Comparison of ENCODE assay signal across 8 cellular contexts in genomic region chr11:9461068-9461759, GRCh38. TPM values are rescaled to one million over a fixed set of nuclear protein-coding genes. Genes with fewer than 3 reads are reported as not detected.
DNase-seq lines count a peak whose midpoint lies in the region; TF ChIP-seq lines count a peak whose summit lies in the region.

No MANE protein-coding gene starts in this region.

- no peaks in the 10 kb centered on the region for H3K36me3 ChIP-seq in adipocyte (ENCODE audit: control insufficient read depth, insufficient read depth, low read length, severe bottlenecking)
- H3K36me3 ChIP-seq in cardiac muscle cell, result no peaks in the 10 kb centered on the region
- peaks cover 0 to 3% of the 10 kb centered on the region in 2 experiments for H3K36me3 ChIP-seq in trophoblast cell (ENCODE audit: control insufficient read depth in 1 of 2, insufficient read depth in 2 of 2, low read length in 2 of 2)
- no peaks in the 10 kb centered on the region for H3K36me3 ChIP-seq in transverse colon

- H4K8ac ChIP-seq in trophoblast cell (ENCODE audit: low read depth, low read length), result peak overlapping the region; percentile 78

- peaks cover 20% of the 10 kb centered on the region for H3K79me1 ChIP-seq in trophoblast cell (ENCODE audit: low read length)

- in situ Hi-C loops in transverse colon (cut with MboI; ENCODE audit: low pct_ligation_motif_present in 1 of 4, low pct_unique_long_range_greater_than_20kb in 1 of 4, low sequenced_read_pairs in 3 of 4), result no loop called here

- TF ChIP-seq POLR2A in GM10847 (IDR thresholded peaks at IDR 0.05; ENCODE audit: extremely low read depth, insufficient read length) (peak; percentile 97), NB4 (IDR thresholded peaks at IDR 0.05; ENCODE audit: extremely low read depth, insufficient read length) (peak; percentile 97), transverse colon (IDR thresholded peaks at IDR 0.05) (peak; percentile 93)

- peak overlapping the region; percentile 95 for H3K18ac ChIP-seq in trophoblast cell (ENCODE audit: low read length)

- peak overlapping the region; percentile 100 for H3K9ac ChIP-seq in adipocyte (ENCODE audit: low read length)
- peak overlapping the region; percentile 97 for H3K9ac ChIP-seq in trophoblast cell (ENCODE audit: low read length)

- H3K4me1 Mint-ChIP-seq in HFFc6 (ENCODE audit: low read depth), result peaks cover 30% of the 10 kb centered on the region

- peaks cover 10% of the 10 kb centered on the region for H3K9me3 Mint-ChIP-seq in HFFc6

- H3K4ac ChIP-seq in trophoblast cell (ENCODE audit: low read depth, low read length), result peak overlapping the region; percentile 70

- H2AK5ac ChIP-seq in trophoblast cell (ENCODE audit: low read length), result peak overlapping the region; percentile 92

- no peak overlapping the region for H2BK12ac ChIP-seq in trophoblast cell (ENCODE audit: low read length)

- H2AFZ ChIP-seq in trophoblast cell (ENCODE audit: insufficient read depth, low read length, poor library complexity), result peak overlapping the region; percentile 18

- intact Hi-C loops in transverse colon (cut with DNase I; ENCODE audit: low total_unique reads), result loop anchor here (5.0 kb wide), 1 partner anchor 151 kb away; no protein-coding TSS in a partner anchor

- no peak for TF ChIP-seq CTCF in HFFc6 (IDR thresholded peaks at IDR 0.05)
- TF ChIP-seq CTCF in NB4 (IDR thresholded peaks at IDR 0.05; ENCODE audit: low read depth, low read length), result no peak
- TF ChIP-seq CTCF in cardiac muscle cell (IDR thresholded peaks at IDR 0.05; ENCODE audit: low read depth, low read length), result no peak
- TF ChIP-seq CTCF in transverse colon (IDR thresholded peaks at IDR 0.05), result peak in 2 of 5 experiments; percentile 3 to 6

- peak overlapping the region; percentile 60 for H4K12ac ChIP-seq in trophoblast cell (ENCODE audit: low read depth, low read length)

- DNase-seq in HFFc6 (no peak), NB4 (ENCODE audit: low read depth) (peak; percentile 95), SKM-1 treated with dmso at 0.1 percent for 144 hours (lab: John Stamatoyannopoulos, UW; ENCODE audit: unreplicated experiment) (peak; percentile 87), adipocyte (ENCODE audit: low read depth) (peak; percentile 93), cardiac muscle cell (ENCODE audit: low read depth in 1 of 2, low spot score in 1 of 2) (peak; percentile 90 to 96), trophoblast cell (peak; percentile 62 to 83), transverse colon (peak; percentile 86)

- H3K27ac ChIP-seq in cardiac muscle cell (peak overlapping the region; percentile 99), trophoblast cell (ENCODE audit: low read depth, low read length) (peak overlapping the region; percentile 96), transverse colon (peak overlapping the region; percentile 96 to 100 (median 99))

- no CpG with 5 or more reads among the region's 57 CpGs for WGBS in trophoblast cell (ENCODE audit: extremely low coverage, insufficient coverage, insufficient read length)
- 0% methylated on average over 1 to 41 of the region's 57 CpGs for WGBS in transverse colon (ENCODE audit: low coverage in 1 of 2), 2 donors

- H3K36me3 Mint-ChIP-seq in HFFc6 (ENCODE audit: low read depth), result peaks cover 20% of the 10 kb centered on the region

- peaks cover 12% of the 10 kb centered on the region for H3K79me2 ChIP-seq in trophoblast cell (ENCODE audit: control insufficient read depth, insufficient read depth, low read length, poor library complexity)

- no peak for TF ChIP-seq EP300 in transverse colon (IDR thresholded peaks at IDR 0.05; ENCODE audit: low read depth)

- H2BK120ac ChIP-seq in trophoblast cell (ENCODE audit: insufficient read depth, low read length, poor library complexity), result peak overlapping the region; percentile 70

- no peaks in the 10 kb centered on the region for H3K9me3 ChIP-seq in adipocyte (ENCODE audit: control insufficient read depth, low read length)
- no peaks in the 10 kb centered on the region for H3K9me3 ChIP-seq in cardiac muscle cell (ENCODE audit: low read depth)
- H3K9me3 ChIP-seq in trophoblast cell (ENCODE audit: insufficient read depth, low read depth, low read length), result no peaks in the 10 kb centered on the region
- no peaks in the 10 kb centered on the region for H3K9me3 ChIP-seq in transverse colon

- peak overlapping the region; percentile 85 for H4K91ac ChIP-seq in trophoblast cell (ENCODE audit: low read depth, low read length)

- H3K27ac Mint-ChIP-seq in HFFc6, result peak overlapping the region; percentile 99

- H3K23ac ChIP-seq in trophoblast cell (ENCODE audit: low read length), result no peak overlapping the region

- H3K4me1 ChIP-seq in adipocyte (ENCODE audit: control insufficient read depth, insufficient read depth, low read length), result peaks cover 17% of the 10 kb centered on the region
- H3K4me1 ChIP-seq in cardiac muscle cell (ENCODE audit: low read depth), result peaks cover 8% of the 10 kb centered on the region
- H3K4me1 ChIP-seq in trophoblast cell (ENCODE audit: control insufficient read depth in 1 of 2, insufficient read depth in 2 of 2, low read length in 2 of 2), result peaks cover 4 to 8% of the 10 kb centered on the region in 2 experiments
- H3K4me1 ChIP-seq in transverse colon, result peaks cover 11 to 20% (median 15%) of the 10 kb centered on the region in 4 donors

- H3K27me3 ChIP-seq in adipocyte (replicated peaks; ENCODE audit: control insufficient read depth, insufficient read depth, low read length), result no peaks in the 10 kb centered on the region
- H3K27me3 ChIP-seq in cardiac muscle cell, result no peaks in the 10 kb centered on the region
- no peaks in the 10 kb centered on the region for H3K27me3 ChIP-seq in trophoblast cell (ENCODE audit: insufficient read depth, low read length)
- no peaks in the 10 kb centered on the region for H3K27me3 ChIP-seq in transverse colon

- H3K4me3 ChIP-seq in NB4 (ENCODE audit: low read depth, low read length), result peak overlapping the region; percentile 73
- H3K4me3 ChIP-seq in adipocyte (ENCODE audit: low read length), result peak overlapping the region; percentile 92
- H3K4me3 ChIP-seq in cardiac muscle cell, result peak overlapping the region; percentile 78
- peak overlapping the region; percentile 72 for H3K4me3 ChIP-seq in trophoblast cell (ENCODE audit: low read depth, low read length)
- peak overlapping the region; percentile 37 to 83 (median 74) for H3K4me3 ChIP-seq in transverse colon

- peaks cover 5% of the 10 kb centered on the region; the same call in 1 of the 2 replicates for H3K27me3 Mint-ChIP-seq in HFFc6 (ENCODE audit: insufficient read depth)

- peak overlapping the region; percentile 88 for H3K14ac ChIP-seq in trophoblast cell (ENCODE audit: low read length)

- peak overlapping the region; percentile 91 for H3K4me3 Mint-ChIP-seq in HFFc6

- H3K4me2 ChIP-seq in trophoblast cell (ENCODE audit: low read length), result peak overlapping the region; percentile 55

- peak overlapping the region; percentile 95 for H2BK5ac ChIP-seq in trophoblast cell (ENCODE audit: low read depth, low read length, poor library complexity)

RNA-seq across cellular contexts. Expression of gene ZNF143, which starts 0.4 kb away (rescaled TPM):
- 10 to 100 TPM; 17.5 to 23.0 (median 20.7) TPM for total RNA-seq in HFFc6 (2021; fragmentation: NEBNext Ultra II Directional; extraction: Animal tissue kit (Norgen Biotek cat#: 25700))
- 18.4 and 73.7 TPM in 2 replicates for total RNA-seq in cardiac muscle cell
- polyA plus RNA-seq in cardiac muscle cell, result 28.2 and 28.7 TPM in 2 replicates
- 36.0 and 37.8 TPM in 2 replicates for polyA plus RNA-seq in trophoblast cell (2013)
- 10 to 100 TPM in 2 of 4 donors, 1 to 10 TPM in 2; 6.6 to 21.8 (median 14.3) TPM for total RNA-seq in transverse colon
